In the genomic region with DNA sequence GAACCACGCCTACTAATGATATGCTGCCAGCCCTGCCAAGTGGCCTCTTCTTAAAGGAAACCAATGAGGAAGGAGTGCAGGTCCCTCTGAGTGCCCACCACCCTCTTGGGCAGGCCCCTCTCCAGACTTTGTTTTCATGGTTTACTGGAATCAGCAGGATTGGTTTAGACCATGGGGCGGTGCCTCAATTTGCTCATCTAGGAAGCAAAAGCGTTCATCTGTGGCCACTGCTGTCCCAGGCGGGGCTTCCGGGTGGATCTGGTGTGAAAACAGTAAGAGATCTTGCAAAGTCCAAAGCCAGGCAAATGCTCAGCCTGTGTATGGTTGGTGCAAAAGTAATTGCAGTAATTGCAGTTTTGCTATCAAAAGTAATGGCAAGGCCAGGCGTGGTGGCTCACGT, we compare ENCODE assay signal across 8 cellular contexts.
"Had no signal": no experiment of that assay in that cellular context is flagged by ENCODE, and none has a peak within 500 bp of the region (broad histone marks: within the 10 kb centered on the region; RNA-seq: fewer than 3 reads in every experiment).

No MANE protein-coding gene starts in this region.

- DNase-seq: activated CD4-positive, CD25-positive, alpha-beta regulatory T cell; activated CD8-positive, alpha-beta memory T cell treated with anti-CD3 and anti-CD28 coated beads, Interleukin-2, amount 10 ng/mL, durations not matched to agents 7 days and 5 days; erythroblast; mammary epithelial cell; nephron progenitor cell; retina had no signal

- H3K4me3 ChIP-seq: SK-N-MC, skin epidermis had no signal

- H3K27ac ChIP-seq: SK-N-MC, skin epidermis had no signal
